16 cellular contexts compared by ENCODE assay signal in genomic region chr6:45717027-45717426, GRCh38.
"Had no signal": no experiment of that assay in that cellular context is flagged by ENCODE, and none has a peak within 500 bp of the region (broad histone marks: within the 10 kb centered on the region; RNA-seq: fewer than 3 reads in every experiment).

No MANE protein-coding gene starts in this region.

- H3K4me3 Mint-ChIP-seq: naive thymus-derived CD8-positive, alpha-beta T cell had no signal

- H3K9me3 ChIP-seq: suprapubic skin, thyroid gland, upper lobe of left lung, uterus had no signal

- H3K36me3 Mint-ChIP-seq: naive thymus-derived CD8-positive, alpha-beta T cell had no signal

- H3K27ac ChIP-seq: coronary artery, suprapubic skin, thyroid gland, upper lobe of left lung, uterus had no signal

- FAIRE-seq: small intestine had no signal

- H3K27me3 ChIP-seq: suprapubic skin, thyroid gland, upper lobe of left lung, uterus had no signal

- H3K4me1 ChIP-seq: thyroid gland, uterus had no signal

- H3K9me3 Mint-ChIP-seq: naive thymus-derived CD8-positive, alpha-beta T cell had no signal

- H3K36me3 ChIP-seq: suprapubic skin, thyroid gland, upper lobe of left lung, uterus had no signal

- ATAC-seq: left colon; left ventricle myocardium superior; naive thymus-derived CD8-positive, alpha-beta T cell had no signal

- H3K4me3 ChIP-seq: coronary artery, suprapubic skin, thyroid gland, upper lobe of left lung, uterus had no signal

- DNase-seq: effector CD8-positive, alpha-beta T cell; foreskin melanocyte; head of caudate nucleus; hippocampal formation; left colon; left ventricle myocardium superior; naive thymus-derived CD8-positive, alpha-beta T cell; posterior cingulate gyrus; small intestine; stimulated activated CD4-positive, alpha-beta T cell treated with anti-CD3 and anti-CD28 coated beads, Interleukin-12 subunit alpha, Interleukin-12 subunit beta, amount 100 ng/mL, for 4 hours; stimulated activated naive CD4-positive, alpha-beta T cell; thyroid gland; upper lobe of left lung; uterus had no signal
